Comparison of ENCODE assay signal across 1 cellular context in the genomic region with DNA sequence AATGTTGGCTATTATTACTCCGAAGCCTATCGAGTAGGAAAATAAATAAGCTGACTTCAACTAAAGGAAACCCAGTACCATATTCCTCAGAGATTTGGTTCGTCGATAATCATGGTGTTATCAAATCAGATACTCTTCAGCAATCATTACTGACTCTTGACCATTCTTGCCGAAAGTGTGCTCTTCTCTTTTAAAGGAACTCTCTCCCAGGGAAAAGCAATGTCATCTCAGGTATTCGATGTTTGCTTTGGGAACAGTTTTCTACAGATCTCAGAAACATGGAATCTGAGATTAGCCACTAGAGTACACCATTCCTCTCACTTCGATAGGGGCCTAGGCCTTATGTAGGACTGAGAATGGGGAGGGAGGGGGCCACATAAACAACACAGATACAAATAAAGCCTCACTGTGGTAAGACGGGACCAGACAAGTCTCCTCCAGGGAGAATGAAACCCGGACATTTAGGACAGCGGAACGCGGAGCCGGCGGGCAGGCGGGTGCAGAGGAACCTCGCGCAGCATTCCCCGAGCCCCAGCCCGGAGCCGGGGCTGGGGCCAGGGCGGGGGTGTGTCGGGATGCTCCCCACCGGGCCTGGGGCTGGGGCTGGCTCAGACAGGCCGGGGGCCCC.
TF ChIP-seq lines count a peak whose summit lies in the region.

No MANE protein-coding gene starts in this region.

TF ChIP-seq in endothelial cell of umbilical vein, 7 proteins besides CTCF, POLR2A, EP300 and RAD21 (continued from another document):
- TF ChIP-seq MAX (IDR thresholded peaks at IDR 0.05; ENCODE audit: insufficient read depth, insufficient read length): no peak
- TF ChIP-seq MYC (IDR thresholded peaks at IDR 0.05; ENCODE audit: low read depth, low read length): no peak
- TF ChIP-seq JUN (IDR thresholded peaks at IDR 0.05; ENCODE audit: borderline replicate concordance, insufficient read depth, insufficient read length, low read depth): no peak
